In the genomic region with DNA sequence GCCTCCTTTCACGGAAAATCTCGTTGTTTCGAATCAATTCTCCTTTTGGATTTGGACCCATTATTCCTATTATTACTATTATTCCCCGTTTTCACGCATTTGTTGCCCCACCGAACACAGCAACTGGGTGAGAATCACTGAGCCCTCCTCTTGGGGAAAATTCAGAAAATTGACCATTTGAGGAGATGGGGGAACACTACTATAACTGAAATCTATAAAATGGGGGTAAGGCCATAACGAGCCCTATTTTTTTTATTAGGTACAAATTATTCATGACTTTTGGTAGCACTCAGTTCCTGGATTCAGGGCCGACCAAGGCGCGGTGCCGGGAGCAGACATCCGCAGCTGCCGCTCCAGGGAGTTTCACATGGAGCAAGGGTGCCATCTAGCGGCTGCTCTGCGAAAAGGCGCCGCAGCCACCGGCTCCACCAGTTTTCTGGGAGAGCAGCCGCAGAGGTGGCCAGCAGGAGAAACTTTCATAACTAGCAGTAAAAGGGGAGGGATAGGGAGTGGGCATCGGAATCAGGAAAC, we compare ENCODE assay signal across 8 cellular contexts. TPM values are rescaled to one million over a fixed set of nuclear protein-coding genes. Genes with fewer than 3 reads are reported as not detected.
A peak's percentile ranks its signal among the peaks of the same experiment; 100 is the strongest.
DNase-seq lines count a peak whose midpoint lies in the region; ATAC-seq and TF ChIP-seq lines count a peak whose summit lies in the region.

No MANE protein-coding gene starts in this region.

- no peaks in the 10 kb centered on the region for H3K4me1 ChIP-seq in DND-41 (ENCODE audit: insufficient read depth, low read length)
- H3K4me1 ChIP-seq in gastroesophageal sphincter, result peaks cover 0 to 30% (median 0%) of the 10 kb centered on the region in 3 donors
- peaks cover 4 to 11% of the 10 kb centered on the region in 2 donors for H3K4me1 ChIP-seq in thyroid gland

- peak; percentile 76 for DNase-seq in DND-41
- peak; percentile 93 for DNase-seq in LoVo (ENCODE audit: low spot score)
- DNase-seq in activated naive CD4-positive, alpha-beta T cell treated with Interleukin-2 at 50 U/mL for 16 hours, result peak; percentile 84
- peak; percentile 95 for DNase-seq in osteocyte (ENCODE audit: extremely low spot score, unreplicated experiment)
- peak; percentile 83 to 85 for DNase-seq in thyroid gland

- H3K9me3 ChIP-seq in DND-41 (ENCODE audit: insufficient read depth, low read length, severe bottlenecking) (no peaks in the 10 kb centered on the region), gastroesophageal sphincter (no peaks in the 10 kb centered on the region), thyroid gland (no peaks in the 10 kb centered on the region)

- H3K4me2 ChIP-seq in DND-41 (ENCODE audit: insufficient read depth, low read length), result no peak overlapping the region

- no peaks in the 10 kb centered on the region for H3K9me3 Mint-ChIP-seq in osteocyte (ENCODE audit: unreplicated experiment)

- TF ChIP-seq CTCF in DND-41 (IDR thresholded peaks at IDR 0.05; ENCODE audit: borderline replicate concordance, extremely low read depth, low read length, poor library complexity, severe bottlenecking), result peak; percentile 94
- peak in 3 of 4 experiments; percentile 97 to 98 (median 98) for TF ChIP-seq CTCF in gastroesophageal sphincter (IDR thresholded peaks at IDR 0.05)
- peak; percentile 98 for TF ChIP-seq CTCF in osteocyte (IDR thresholded peaks at IDR 0.05)
- peak; percentile 92 to 96 (median 95) for TF ChIP-seq CTCF in thyroid gland (IDR thresholded peaks at IDR 0.05)

- H3K4me3 Mint-ChIP-seq in osteocyte (ENCODE audit: unreplicated experiment), result no peak overlapping the region

- H3K36me3 Mint-ChIP-seq in osteocyte (ENCODE audit: unreplicated experiment), result peaks cover 2% of the 10 kb centered on the region

- intact Hi-C loops in thyroid gland (cut with DNase I), result loop anchor here (10.0 kb wide), 1 partner anchor 284 kb away; no protein-coding TSS in a partner anchor

- no peak overlapping the region for H3K27ac Mint-ChIP-seq in osteocyte (ENCODE audit: unreplicated experiment)

- peaks cover 6% of the 10 kb centered on the region for H4K20me1 ChIP-seq in DND-41 (ENCODE audit: insufficient read depth, low read length)

- no peak overlapping the region for H2AFZ ChIP-seq in DND-41 (ENCODE audit: low read depth, low read length)

- TF ChIP-seq EP300 in gastroesophageal sphincter (IDR thresholded peaks at IDR 0.05), result no peak

- ATAC-seq in DND-41 (ENCODE audit: insufficient read depth, low read depth) (peak; percentile 87), SK-N-SH treated with all-trans-retinoic acid at 6 μM for 48 hours (peak; percentile 93), gastroesophageal sphincter (peak; percentile 85), HG02610 (IDR thresholded peaks at IDR 0.05; ENCODE audit: unreplicated experiment) (no peak)

- no peaks in the 10 kb centered on the region for H3K79me2 ChIP-seq in DND-41 (ENCODE audit: insufficient read depth, low read length)

- H3K4me3 ChIP-seq in DND-41 (ENCODE audit: low read depth in 1 of 2, low read length in 2 of 2) (no peak overlapping the region), gastroesophageal sphincter (no peak overlapping the region), thyroid gland (replicated peaks in 1 of 3) (no peak overlapping the region)

- H3K4me1 Mint-ChIP-seq in osteocyte (ENCODE audit: unreplicated experiment), result peaks cover 23% of the 10 kb centered on the region

- H3K27ac ChIP-seq in DND-41 (ENCODE audit: low read length) (no peak overlapping the region), gastroesophageal sphincter (no peak overlapping the region), thyroid gland (no peak overlapping the region)

- H3K9ac ChIP-seq in DND-41 (ENCODE audit: low read depth, low read length), result no peak overlapping the region

- 0 to 2% methylated on average over 6 to 14 of the region's 20 CpGs for WGBS in gastroesophageal sphincter (ENCODE audit: low coverage in 1 of 2), 2 donors
- 3% methylated on average over 20 of the region's 20 CpGs for WGBS in thyroid gland, 2 donors

- H3K36me3 ChIP-seq in DND-41 (ENCODE audit: insufficient read depth, low read length), result no peaks in the 10 kb centered on the region
- H3K36me3 ChIP-seq in gastroesophageal sphincter, result no peaks in the 10 kb centered on the region
- H3K36me3 ChIP-seq in thyroid gland, result no peaks in the 10 kb centered on the region

- TF ChIP-seq POLR2A in gastroesophageal sphincter (IDR thresholded peaks at IDR 0.05), result no peak
- TF ChIP-seq POLR2A in thyroid gland (IDR thresholded peaks at IDR 0.05), result no peak

- H3K27me3 ChIP-seq in DND-41 (ENCODE audit: insufficient read depth, low read length, poor library complexity) (peaks cover 43% of the 10 kb centered on the region), gastroesophageal sphincter (peaks cover 99% of the 10 kb centered on the region), thyroid gland (peaks cover 90% of the 10 kb centered on the region)

- peaks cover 94% of the 10 kb centered on the region for H3K27me3 Mint-ChIP-seq in osteocyte (ENCODE audit: unreplicated experiment)

TF ChIP-seq in SK-N-SH treated with all-trans-retinoic acid at 6 μM for 48 hours, 23 proteins besides CTCF, POLR2A, EP300 and RAD21:
- TF ChIP-seq TSHZ2 (CRISPR knock-in tag; IDR thresholded peaks at IDR 0.05), result no peak
- TF ChIP-seq ARNTL (CRISPR knock-in tag; IDR thresholded peaks at IDR 0.05; ENCODE audit: borderline replicate concordance, low read depth), result no peak
- TF ChIP-seq RARB (CRISPR knock-in tag; IDR thresholded peaks at IDR 0.05), result no peak
- TF ChIP-seq TOX (CRISPR knock-in tag; IDR thresholded peaks at IDR 0.05; ENCODE audit: borderline replicate concordance), result no peak
- TF ChIP-seq POU6F1 (CRISPR knock-in tag; IDR thresholded peaks at IDR 0.05; ENCODE audit: borderline replicate concordance, low read depth), result no peak
- TF ChIP-seq, protein P1, sequence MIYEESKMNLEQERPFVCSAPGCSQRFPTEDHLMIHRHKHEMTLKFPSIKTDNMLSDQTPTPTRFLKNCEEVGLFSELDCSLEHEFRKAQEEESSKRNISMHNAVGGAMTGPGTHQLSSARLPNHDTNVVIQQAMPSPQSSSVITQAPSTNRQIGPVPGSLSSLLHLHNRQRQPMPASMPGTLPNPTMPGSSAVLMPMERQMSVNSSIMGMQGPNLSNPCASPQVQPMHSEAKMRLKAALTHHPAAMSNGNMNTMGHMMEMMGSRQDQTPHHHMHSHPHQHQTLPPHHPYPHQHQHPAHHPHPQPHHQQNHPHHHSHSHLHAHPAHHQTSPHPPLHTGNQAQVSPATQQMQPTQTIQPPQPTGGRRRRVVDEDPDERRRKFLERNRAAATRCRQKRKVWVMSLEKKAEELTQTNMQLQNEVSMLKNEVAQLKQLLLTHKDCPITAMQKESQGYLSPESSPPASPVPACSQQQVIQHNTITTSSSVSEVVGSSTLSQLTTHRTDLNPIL (CRISPR knock-in tag; IDR thresholded peaks at IDR 0.05; ENCODE audit: low read depth), result no peak
- TF ChIP-seq BACH2 (CRISPR knock-in tag; IDR thresholded peaks at IDR 0.05; ENCODE audit: borderline replicate concordance), result no peak

RNA-seq across cellular contexts. Expression of gene HOXB8, which starts 3.3 kb away (rescaled TPM):
- total RNA-seq in gastroesophageal sphincter (1 to 10 TPM in 1 of 4 donors, under 1 TPM in 1, not detected in 2; 0.27 to 3.9 TPM), osteocyte (not detected in 2 replicates), thyroid gland (1 to 10 TPM in 1 of 4 donors, not detected in 3; 1.4 TPM)

RNA-seq across cellular contexts. Expression of gene HOXB7, which starts 7.6 kb away (rescaled TPM):
- total RNA-seq in gastroesophageal sphincter (1 to 10 TPM in 3 of 4 donors, under 1 TPM in 1; 0.78 to 8.9 (median 3.0) TPM), osteocyte (not detected in 2 replicates), thyroid gland (1 to 10 TPM in 3 of 4 donors, not detected in 1; 1.0 to 2.8 (median 1.3) TPM)

RNA-seq across cellular contexts. Expression of gene HOXB9, which starts 7.7 kb away (rescaled TPM):
- total RNA-seq in gastroesophageal sphincter (not detected), osteocyte (not detected in 2 replicates), thyroid gland (not detected)

RNA-seq across cellular contexts. Expression of gene HOXB6, which starts 13.6 kb away (rescaled TPM):
- total RNA-seq in gastroesophageal sphincter (10 to 100 TPM in 1 of 4 donors, 1 to 10 TPM in 3; 4.9 to 40.1 (median 5.1) TPM), osteocyte (not detected in 2 replicates), thyroid gland (1 to 10 TPM in 2 of 4 donors, under 1 TPM in 2; 0.54 to 4.2 (median 1.3) TPM)

RNA-seq across cellular contexts. Expression of gene HOXB5, which starts 24.9 kb away (rescaled TPM):
- total RNA-seq in gastroesophageal sphincter (1 to 10 TPM in 3 of 4 donors, under 1 TPM in 1; 0.27 to 2.7 (median 1.4) TPM), osteocyte (not detected in 2 replicates), thyroid gland (1 to 10 TPM in 1 of 4 donors, under 1 TPM in 2, not detected in 1; 0.11 to 1.6 (median 0.49) TPM)
